Comparison of ENCODE assay signal across 9 cellular contexts in the genomic region with DNA sequence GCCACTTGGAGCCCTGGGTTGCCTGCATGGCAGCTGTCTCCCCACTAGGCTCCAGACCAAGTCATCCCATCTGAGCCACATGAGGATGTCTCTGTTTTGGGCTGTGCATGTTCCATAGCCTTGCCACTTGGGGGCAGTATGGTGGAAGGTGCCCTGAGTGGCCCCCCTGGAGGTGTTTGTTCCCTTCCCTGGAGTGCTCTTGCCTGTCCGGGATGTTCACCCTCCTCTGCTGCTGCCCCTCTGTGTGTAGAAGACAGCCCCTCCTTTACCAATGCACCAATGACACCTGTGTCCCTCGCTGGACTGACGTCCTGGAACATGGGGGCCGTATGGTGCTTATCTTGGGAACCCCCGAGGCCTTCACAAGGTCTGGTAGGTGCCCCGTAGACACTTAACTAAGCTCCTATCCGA.
DNase-seq lines count a peak whose midpoint lies in the region; ATAC-seq and TF ChIP-seq lines count a peak whose summit lies in the region.
"Had no signal": no experiment of that assay in that cellular context is flagged by ENCODE, and none has a peak within 500 bp of the region (broad histone marks: within the 10 kb centered on the region; RNA-seq: fewer than 3 reads in every experiment).

No MANE protein-coding gene starts in this region.

- H3K36me3 ChIP-seq in A673 (ENCODE audit: insufficient read depth, low read length, poor library complexity, severe bottlenecking): no peaks in the 10 kb centered on the region
- peaks cover 6% of the 10 kb centered on the region for H3K36me3 ChIP-seq in smooth muscle cell (ENCODE audit: low read depth)

- intact Hi-C loops in A673 (cut with micrococcal nuclease; ENCODE audit: unreplicated experiment): no loop called here

- POLR2A ChIA-PET in A673 (lab: Charles Lee; ENCODE audit: low non-redundant PET): no interaction called here

- no peak for ATAC-seq in HG03139 (IDR thresholded peaks at IDR 0.05; ENCODE audit: unreplicated experiment)

- TF ChIP-seq CTCF in A673 (conservative IDR thresholded peaks at IDR 0.05; ENCODE audit: low read depth, low read length): peak; percentile 60
- TF ChIP-seq CTCF in GM12865 (IDR thresholded peaks at IDR 0.05; ENCODE audit: insufficient read depth, low read depth, low read length, missing control alignments): peak; percentile 41
- TF ChIP-seq CTCF in smooth muscle cell (IDR thresholded peaks at IDR 0.05; ENCODE audit: borderline replicate concordance, insufficient read depth, poor library complexity, severe bottlenecking): no peak

- H3F3A ChIP-seq in smooth muscle cell (ENCODE audit: low read depth): no peaks in the 10 kb centered on the region

- H3K4me2 ChIP-seq in smooth muscle cell: no peak overlapping the region

- no peak overlapping the region for H3K27ac ChIP-seq in A673 (ENCODE audit: low read depth, low read length, poor library complexity, severe bottlenecking)
- H3K27ac ChIP-seq in smooth muscle cell (ENCODE audit: low read depth): no peak overlapping the region

- no peak overlapping the region for H2AFZ ChIP-seq in smooth muscle cell (ENCODE audit: low read depth)

- H3K4me3 ChIP-seq in A673 (ENCODE audit: low read depth, low read length, poor library complexity, severe bottlenecking) (no peak overlapping the region), GM12865 (ENCODE audit: low read depth, low read length) (no peak overlapping the region), smooth muscle cell (no peak overlapping the region)

- DNase-seq in A673 (ENCODE audit: low spot score): peak; percentile 43
- DNase-seq in GM12865 (ENCODE audit: low read depth): peak; percentile 20
- peak; percentile 46 for DNase-seq in LHCN-M2 (ENCODE audit: low read depth)
- DNase-seq in erythroblast (lab: John Stamatoyannopoulos, UW): peak; percentile 18 to 34
- DNase-seq in central memory CD4-positive, alpha-beta T cell: no peak
- DNase-seq in smooth muscle cell (lab: John Stamatoyannopoulos, UW; ENCODE audit: unreplicated experiment): no peak
- no peak for DNase-seq in superior temporal gyrus (ENCODE audit: extremely low spot score)
- DNase-seq: effector memory CD4-positive, alpha-beta T cell had no signal

- H3K79me2 ChIP-seq in smooth muscle cell (ENCODE audit: low read depth): no peaks in the 10 kb centered on the region

- TF ChIP-seq POLR2A in erythroblast (IDR thresholded peaks at IDR 0.05; ENCODE audit: low read length): no peak

- H3K9ac ChIP-seq in smooth muscle cell (ENCODE audit: low read depth): no peak overlapping the region

- 93% methylated on average over 7 of the region's 7 CpGs for WGBS in smooth muscle cell (ENCODE audit: low lambda C conversion rate)

- H3K27me3 ChIP-seq in A673 (replicated peaks; ENCODE audit: insufficient read depth, low read depth, low read length, poor library complexity) (no peaks in the 10 kb centered on the region), smooth muscle cell (ENCODE audit: low read depth) (no peaks in the 10 kb centered on the region)

- no TSS peak for BruUV-seq in A673 (replicated peaks; lab: Mats Ljungman, UMichigan)

- CTCF ChIA-PET in A673 (lab: Charles Lee): no interaction called here

- no peaks in the 10 kb centered on the region for H4K20me1 ChIP-seq in smooth muscle cell (ENCODE audit: low read depth)

- H3K4me1 ChIP-seq in A673 (ENCODE audit: insufficient read depth, low read length, poor library complexity, severe bottlenecking) (no peaks in the 10 kb centered on the region), smooth muscle cell (ENCODE audit: low read depth) (no peaks in the 10 kb centered on the region)

- H3K9me3 ChIP-seq in A673 (ENCODE audit: low read depth, low read length, poor library complexity, severe bottlenecking): no peaks in the 10 kb centered on the region
- no peaks in the 10 kb centered on the region for H3K9me3 ChIP-seq in smooth muscle cell (replicated peaks; ENCODE audit: low read depth)

Comparison
In these comparisons a context has a peak if more than half of its experiments do, and no peak if none do; other contexts are left out.
1. DNase-seq: peak in A673 (single experiment), GM12865 (single experiment), LHCN-M2 (single experiment) and erythroblast (2 of 2); none in central memory CD4-positive, alpha-beta T cell (single experiment), smooth muscle cell (single experiment) and superior temporal gyrus (single experiment).